In the genomic region with DNA sequence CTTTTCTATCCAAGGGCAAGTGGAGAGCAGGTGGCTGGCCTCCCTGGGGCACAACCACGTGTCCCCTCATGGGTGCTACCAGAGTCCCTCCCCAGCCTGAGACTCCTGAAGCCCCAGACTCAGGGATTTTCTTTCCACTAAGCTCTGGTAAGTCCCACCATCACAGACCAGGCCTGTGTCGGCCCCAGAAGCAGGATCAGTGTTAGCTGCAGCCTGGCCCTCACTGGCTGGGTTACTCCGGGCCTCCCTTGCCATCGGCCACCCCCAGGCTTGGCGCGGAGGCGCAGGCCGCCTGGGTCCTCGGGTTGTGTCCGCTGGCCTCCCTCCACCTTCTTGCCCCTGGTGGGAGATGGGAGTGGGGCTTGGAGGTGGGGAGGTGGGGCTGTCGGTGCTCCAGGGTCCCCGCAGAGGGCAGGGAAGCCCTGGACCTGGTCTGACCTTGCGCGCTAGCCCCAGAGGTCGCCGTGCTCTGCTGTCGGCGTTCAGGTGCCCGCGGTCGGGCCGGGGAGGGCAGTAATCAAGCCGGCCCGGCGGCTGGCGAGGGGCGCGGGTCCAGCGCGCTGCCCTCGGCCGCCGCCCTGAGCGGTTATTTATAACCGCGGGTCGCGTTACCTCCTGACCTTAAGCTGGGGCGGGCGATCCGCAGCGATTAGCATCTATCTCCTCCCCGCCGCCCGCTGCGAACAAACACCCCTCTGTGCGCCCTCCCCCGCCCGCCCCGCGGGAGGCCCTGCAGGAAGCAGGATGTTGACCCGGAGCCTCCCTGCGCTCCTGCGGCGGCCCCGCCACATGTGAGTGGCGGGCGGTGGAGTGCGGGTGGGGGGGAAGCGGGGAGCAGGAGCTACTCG, we compare ENCODE assay signal across 8 cellular contexts.
A peak's percentile ranks its signal among the peaks of the same experiment; 100 is the strongest.
DNase-seq lines count a peak whose midpoint lies in the region; ATAC-seq, FAIRE-seq and TF ChIP-seq lines count a peak whose summit lies in the region.

No MANE protein-coding gene starts in this region.

- H3K9me3 ChIP-seq in A549 (no peaks in the 10 kb centered on the region), mucosa of rectum (ENCODE audit: control insufficient read depth in 2 of 2, low read length in 2 of 2) (no peaks in the 10 kb centered on the region)

- peak overlapping the region; percentile 53 for H3K4me3 ChIP-seq in A549
- H3K4me3 ChIP-seq in epithelial cell of proximal tubule (ENCODE audit: low read depth, low read length): peak overlapping the region; percentile 46
- H3K4me3 ChIP-seq in mucosa of rectum (ENCODE audit: low read length in 2 of 2): peak overlapping the region; percentile 69 to 79

- H3K36me3 ChIP-seq in mucosa of rectum (ENCODE audit: control insufficient read depth in 2 of 2, insufficient read depth in 2 of 2, low read length in 2 of 2): no peaks in the 10 kb centered on the region

- H3K9ac ChIP-seq in mucosa of rectum (ENCODE audit: low read depth in 1 of 2, low read length in 2 of 2): peak overlapping the region; percentile 92 to 99

- peak; percentile 94 to 97 for DNase-seq in A549 (ENCODE audit: low read depth in 1 of 2, low spot score in 1 of 2)
- peak; percentile 70 for DNase-seq in NCI-H748 (lab: John Stamatoyannopoulos, UW; ENCODE audit: unreplicated experiment)
- peak; percentile 36 to 40 for DNase-seq in activated CD8-positive, alpha-beta memory T cell treated with anti-CD3 and anti-CD28 coated beads for 4 hours (ENCODE audit: low read depth in 2 of 2)
- no peak for DNase-seq in epithelial cell of proximal tubule (ENCODE audit: low read depth)
- peak; percentile 64 for DNase-seq in stimulated activated CD8-positive, alpha-beta memory T cell treated with anti-CD3 and anti-CD28 coated beads, Interleukin-4, amount 100 ng/mL, for 24 hours (ENCODE audit: low read depth)
- DNase-seq in NCI-H146 treated with DMSO at 0.1 percent for 48 hours (lab: John Stamatoyannopoulos, UW; ENCODE audit: unreplicated experiment): no peak

- no peaks in the 10 kb centered on the region for H3K27me3 ChIP-seq in mucosa of rectum (ENCODE audit: control insufficient read depth in 2 of 2, insufficient read depth in 2 of 2, low read length in 2 of 2)

- H3K4me1 ChIP-seq in A549 (peaks cover 78% of the 10 kb centered on the region), mucosa of rectum (ENCODE audit: control insufficient read depth in 2 of 2, insufficient read depth in 2 of 2, low read length in 2 of 2) (peaks cover 52 to 57% of the 10 kb centered on the region in 2 donors)

- WGBS in A549 (ENCODE audit: missing lambda C conversion rate): 2% methylated on average over 43 of the region's 61 CpGs

- peak; percentile 88 to 97; a peak in 3 of 5 replicates for TF ChIP-seq EP300 in A549 (IDR thresholded peaks at IDR 0.05)

- no peak for FAIRE-seq in A549 (lab: Jason Lieb, UNC)

- peak in 1 of 2 experiments; percentile 55; a peak in 1 of 5 replicates for TF ChIP-seq RAD21 in A549 (conservative IDR thresholded peaks at IDR 0.05 in 1 of 2, IDR thresholded peaks at IDR 0.05 in 1 of 2)

- ATAC-seq in A549 (peak; percentile 79 to 83), GM21723 (IDR thresholded peaks at IDR 0.05; ENCODE audit: unreplicated experiment) (peak; percentile 65)

- TF ChIP-seq CTCF in A549 (IDR thresholded peaks at IDR 0.05) (no peak), epithelial cell of proximal tubule (conservative IDR thresholded peaks at IDR 0.05; ENCODE audit: low read depth, low read length) (no peak)

- peak overlapping the region; percentile 96 to 98 for H3K27ac ChIP-seq in A549
- H3K27ac ChIP-seq in mucosa of rectum (ENCODE audit: low read depth in 2 of 2, low read length in 2 of 2): peak overlapping the region; percentile 96 to 98

- H3K4me2 ChIP-seq in A549: peak overlapping the region; percentile 92

- peak; percentile 98 for TF ChIP-seq POLR2A in A549 (IDR thresholded peaks at IDR 0.05; ENCODE audit: low read length)

- POLR2A ChIA-PET in A549 (lab: Yijun Ruan, JAX): interaction anchor here (0.5 to 18.7 kb wide), 22 partner anchors 9 to 305 kb away, joined by 3 to 648 read pairs (median 5); a partner anchor contains a TSS

- CTCF ChIA-PET in A549 (lab: Yijun Ruan, JAX): interaction anchor here (0.9 to 28.2 kb wide), 9 partner anchors 8 to 394 kb away, joined by 3 to 1502 read pairs (median 5); a partner anchor contains a TSS

TF ChIP-seq in A549, 52 proteins besides CTCF, POLR2A, EP300 and RAD21 (continues in another document):
- no peak for TF ChIP-seq HEYL (CRISPR knock-in tag; IDR thresholded peaks at IDR 0.05)
- TF ChIP-seq BHLHE40 (IDR thresholded peaks at IDR 0.05; ENCODE audit: low read depth, low read length): no peak
- no peak for TF ChIP-seq SREBF2 (IDR thresholded peaks at IDR 0.05)
- TF ChIP-seq CBX8 (IDR thresholded peaks at IDR 0.05): no peak
- TF ChIP-seq HDAC2 (IDR thresholded peaks at IDR 0.05): no peak
- TF ChIP-seq, protein P1, sequence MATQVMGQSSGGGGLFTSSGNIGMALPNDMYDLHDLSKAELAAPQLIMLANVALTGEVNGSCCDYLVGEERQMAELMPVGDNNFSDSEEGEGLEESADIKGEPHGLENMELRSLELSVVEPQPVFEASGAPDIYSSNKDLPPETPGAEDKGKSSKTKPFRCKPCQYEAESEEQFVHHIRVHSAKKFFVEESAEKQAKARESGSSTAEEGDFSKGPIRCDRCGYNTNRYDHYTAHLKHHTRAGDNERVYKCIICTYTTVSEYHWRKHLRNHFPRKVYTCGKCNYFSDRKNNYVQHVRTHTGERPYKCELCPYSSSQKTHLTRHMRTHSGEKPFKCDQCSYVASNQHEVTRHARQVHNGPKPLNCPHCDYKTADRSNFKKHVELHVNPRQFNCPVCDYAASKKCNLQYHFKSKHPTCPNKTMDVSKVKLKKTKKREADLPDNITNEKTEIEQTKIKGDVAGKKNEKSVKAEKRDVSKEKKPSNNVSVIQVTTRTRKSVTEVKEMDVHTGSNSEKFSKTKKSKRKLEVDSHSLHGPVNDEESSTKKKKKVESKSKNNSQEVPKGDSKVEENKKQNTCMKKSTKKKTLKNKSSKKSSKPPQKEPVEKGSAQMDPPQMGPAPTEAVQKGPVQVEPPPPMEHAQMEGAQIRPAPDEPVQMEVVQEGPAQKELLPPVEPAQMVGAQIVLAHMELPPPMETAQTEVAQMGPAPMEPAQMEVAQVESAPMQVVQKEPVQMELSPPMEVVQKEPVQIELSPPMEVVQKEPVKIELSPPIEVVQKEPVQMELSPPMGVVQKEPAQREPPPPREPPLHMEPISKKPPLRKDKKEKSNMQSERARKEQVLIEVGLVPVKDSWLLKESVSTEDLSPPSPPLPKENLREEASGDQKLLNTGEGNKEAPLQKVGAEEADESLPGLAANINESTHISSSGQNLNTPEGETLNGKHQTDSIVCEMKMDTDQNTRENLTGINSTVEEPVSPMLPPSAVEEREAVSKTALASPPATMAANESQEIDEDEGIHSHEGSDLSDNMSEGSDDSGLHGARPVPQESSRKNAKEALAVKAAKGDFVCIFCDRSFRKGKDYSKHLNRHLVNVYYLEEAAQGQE (IDR thresholded peaks at IDR 0.05): no peak
- TF ChIP-seq RNF2 (IDR thresholded peaks at IDR 0.05; ENCODE audit: borderline replicate concordance, low read depth): peak; percentile 58; the same call in 1 of the 2 replicates
- TF ChIP-seq, protein P2, sequence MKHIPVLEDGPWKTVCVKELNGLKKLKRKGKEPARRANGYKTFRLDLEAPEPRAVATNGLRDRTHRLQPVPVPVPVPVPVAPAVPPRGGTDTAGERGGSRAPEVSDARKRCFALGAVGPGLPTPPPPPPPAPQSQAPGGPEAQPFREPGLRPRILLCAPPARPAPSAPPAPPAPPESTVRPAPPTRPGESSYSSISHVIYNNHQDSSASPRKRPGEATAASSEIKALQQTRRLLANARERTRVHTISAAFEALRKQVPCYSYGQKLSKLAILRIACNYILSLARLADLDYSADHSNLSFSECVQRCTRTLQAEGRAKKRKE (CRISPR knock-in tag; IDR thresholded peaks at IDR 0.05; ENCODE audit: low read depth): peak; percentile 48; the same call in 1 of the 2 replicates
- no peak for TF ChIP-seq FOSB (CRISPR knock-in tag; IDR thresholded peaks at IDR 0.05)
- no peak for TF ChIP-seq KDM5A (IDR thresholded peaks at IDR 0.05)
- TF ChIP-seq, protein P3, sequence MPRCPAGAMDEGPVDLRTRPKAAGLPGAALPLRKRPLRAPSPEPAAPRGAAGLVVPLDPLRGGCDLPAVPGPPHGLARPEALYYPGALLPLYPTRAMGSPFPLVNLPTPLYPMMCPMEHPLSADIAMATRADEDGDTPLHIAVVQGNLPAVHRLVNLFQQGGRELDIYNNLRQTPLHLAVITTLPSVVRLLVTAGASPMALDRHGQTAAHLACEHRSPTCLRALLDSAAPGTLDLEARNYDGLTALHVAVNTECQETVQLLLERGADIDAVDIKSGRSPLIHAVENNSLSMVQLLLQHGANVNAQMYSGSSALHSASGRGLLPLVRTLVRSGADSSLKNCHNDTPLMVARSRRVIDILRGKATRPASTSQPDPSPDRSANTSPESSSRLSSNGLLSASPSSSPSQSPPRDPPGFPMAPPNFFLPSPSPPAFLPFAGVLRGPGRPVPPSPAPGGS (IDR thresholded peaks at IDR 0.05): peak; percentile 98
- TF ChIP-seq CEBPB (IDR thresholded peaks at IDR 0.05): peak in 1 of 2 experiments; percentile 60; a peak in 2 of 4 replicates
- peak; percentile 30 for TF ChIP-seq MYC (IDR thresholded peaks at IDR 0.05; ENCODE audit: borderline replicate concordance, low read length)
- TF ChIP-seq, protein P4, sequence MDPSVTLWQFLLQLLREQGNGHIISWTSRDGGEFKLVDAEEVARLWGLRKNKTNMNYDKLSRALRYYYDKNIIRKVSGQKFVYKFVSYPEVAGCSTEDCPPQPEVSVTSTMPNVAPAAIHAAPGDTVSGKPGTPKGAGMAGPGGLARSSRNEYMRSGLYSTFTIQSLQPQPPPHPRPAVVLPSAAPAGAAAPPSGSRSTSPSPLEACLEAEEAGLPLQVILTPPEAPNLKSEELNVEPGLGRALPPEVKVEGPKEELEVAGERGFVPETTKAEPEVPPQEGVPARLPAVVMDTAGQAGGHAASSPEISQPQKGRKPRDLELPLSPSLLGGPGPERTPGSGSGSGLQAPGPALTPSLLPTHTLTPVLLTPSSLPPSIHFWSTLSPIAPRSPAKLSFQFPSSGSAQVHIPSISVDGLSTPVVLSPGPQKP (IDR thresholded peaks at IDR 0.05; ENCODE audit: low read depth, low read length): no peak
- no peak for TF ChIP-seq CBX2 (IDR thresholded peaks at IDR 0.05; ENCODE audit: borderline replicate concordance, low read depth)
- TF ChIP-seq RCOR1 (IDR thresholded peaks at IDR 0.05; ENCODE audit: low read depth, low read length): no peak
- TF ChIP-seq FOSL2 (IDR thresholded peaks at IDR 0.05): no peak
- TF ChIP-seq FOSL2 (CRISPR knock-in tag; IDR thresholded peaks at IDR 0.05): peak; percentile 23; the same call in 1 of the 2 replicates
- TF ChIP-seq HOXA7 (CRISPR knock-in tag; IDR thresholded peaks at IDR 0.05): no peak
- TF ChIP-seq CHD2 (IDR thresholded peaks at IDR 0.05; ENCODE audit: low read length, partially characterized antibody): no peak
- peak; percentile 77 for TF ChIP-seq RARB (CRISPR knock-in tag; IDR thresholded peaks at IDR 0.05)
- no peak for TF ChIP-seq KDM1A (IDR thresholded peaks at IDR 0.05; ENCODE audit: low read depth)
- TF ChIP-seq MAFK (IDR thresholded peaks at IDR 0.05; ENCODE audit: partially characterized antibody): no peak
- TF ChIP-seq HOXB5 (CRISPR knock-in tag; IDR thresholded peaks at IDR 0.05): no peak

Comparison
In these comparisons a context has a peak if more than half of its experiments do, and no peak if none do; other contexts are left out.
1. DNase-seq: peak in A549 (2 of 2), NCI-H748 (single experiment), activated CD8-positive, alpha-beta memory T cell treated with anti-CD3 and anti-CD28 coated beads for 4 hours (2 of 2) and stimulated activated CD8-positive, alpha-beta memory T cell treated with anti-CD3 and anti-CD28 coated beads, Interleukin-4, amount 100 ng/mL, for 24 hours (single experiment); none in epithelial cell of proximal tubule (single experiment) and NCI-H146 treated with DMSO at 0.1 percent for 48 hours (single experiment).
2. Peak in every context shown above with its lines, with median percentiles within 50 percentile points of each other: H3K4me3 ChIP-seq.